24 cellular contexts compared by ENCODE assay signal in genomic region chr10:60346661-60347060, GRCh38.
DNase-seq lines count a peak whose midpoint lies in the region; ATAC-seq and TF ChIP-seq lines count a peak whose summit lies in the region.
"Had no signal": no experiment of that assay in that cellular context is flagged by ENCODE, and none has a peak within 500 bp of the region (broad histone marks: within the 10 kb centered on the region; RNA-seq: fewer than 3 reads in every experiment).

No MANE protein-coding gene starts in this region.

- DNase-seq in amniotic epithelial cell (ENCODE audit: low read depth) (peak; percentile 29), pons (ENCODE audit: low spot score) (peak; percentile 64), retina (no peak), NCI-H2029 (lab: John Stamatoyannopoulos, UW) (no peak)
- DNase-seq: CD8-positive, alpha-beta memory T cell; DMS 273 treated with DMSO at 0.1 percent for 48 hours; DMS79; GF-D8; H7; Kasumi-1; NCI-H1105; NCI-H1436 treated with DMSO at 0.1 percent for 48 hours; NCI-H1930; NCI-H446; NCI-H524 treated with DMSO at 0.1 percent for 48 hours; NCI-H774; PC-9; SJCRH30 had no signal

- peak overlapping the region; percentile 58 for H3K27ac ChIP-seq in cingulate gyrus (ENCODE audit: low read depth, low read length)
- H3K27ac ChIP-seq: C4-2B, PC-9, SJCRH30 had no signal

- ATAC-seq in GM18505 (IDR thresholded peaks at IDR 0.05; ENCODE audit: unreplicated experiment) (no peak), HG03520 (IDR thresholded peaks at IDR 0.05; ENCODE audit: unreplicated experiment) (no peak)
- ATAC-seq: Right ventricle myocardium inferior, SK-N-SH treated with all-trans-retinoic acid at 6 μM for 48 hours had no signal

- TF ChIP-seq POLR2A in GM18505 (IDR thresholded peaks at IDR 0.05; ENCODE audit: borderline replicate concordance, extremely low read depth, insufficient read depth, insufficient read length) = no peak

Comparison
In these comparisons a context has a peak if more than half of its experiments do, and no peak if none do; other contexts are left out.
1. DNase-seq: peak in amniotic epithelial cell (single experiment) and pons (single experiment); none in retina (single experiment) and NCI-H2029 (single experiment).